11 cellular contexts compared by ENCODE assay signal in genomic region chr10:50432206-50432605, GRCh38.
DNase-seq lines count a peak whose midpoint lies in the region; ATAC-seq, FAIRE-seq and TF ChIP-seq lines count a peak whose summit lies in the region.
"Had no signal": no experiment of that assay in that cellular context is flagged by ENCODE, and none has a peak within 500 bp of the region (broad histone marks: within the 10 kb centered on the region; RNA-seq: fewer than 3 reads in every experiment).

No MANE protein-coding gene starts in this region.

- WGBS in transverse colon (ENCODE audit: low coverage in 1 of 2), 2 donors = 79 to 90% methylated on average over 1 of the region's 1 CpG

- H3K36me3 ChIP-seq in HAP-1 (replicated peaks) = no peaks in the 10 kb centered on the region
- H3K36me3 ChIP-seq in transverse colon = no peaks in the 10 kb centered on the region
- H3K36me3 ChIP-seq: lower lobe of right lung had no signal

- TF ChIP-seq EP300 in transverse colon (IDR thresholded peaks at IDR 0.05; ENCODE audit: low read depth) = no peak

- peak; percentile 27 for ATAC-seq in GM19025 (IDR thresholded peaks at IDR 0.05; ENCODE audit: low read depth, unreplicated experiment)
- ATAC-seq in HG03521 (IDR thresholded peaks at IDR 0.05; ENCODE audit: unreplicated experiment) = peak; percentile 46
- peak; percentile 10 to 32 for ATAC-seq in natural killer cell treated with Interleukin-12 subunit alpha and Interleukin-12 subunit beta and Interleukin-15 and Interleukin-18, amount 100 ng/mL, for 72 hours
- ATAC-seq: K562 had no signal

- intact Hi-C loops in transverse colon (cut with DNase I; ENCODE audit: low total_unique reads) = no loop called here

- H3K27me3 ChIP-seq in HAP-1 (ENCODE audit: low read depth) (no peaks in the 10 kb centered on the region), transverse colon (no peaks in the 10 kb centered on the region)

- peak overlapping the region; percentile 91 to 94 for H3K27ac Mint-ChIP-seq in natural killer cell treated with Interleukin-12 subunit alpha and Interleukin-12 subunit beta and Interleukin-15 and Interleukin-18, amount 100 ng/mL, for 72 hours

- no peaks in the 10 kb centered on the region for H3K27me3 Mint-ChIP-seq in natural killer cell treated with Interleukin-12 subunit alpha and Interleukin-12 subunit beta and Interleukin-15 and Interleukin-18, amount 100 ng/mL, for 72 hours

- DNase-seq in H54 (ENCODE audit: insufficient read length, low spot score) = no peak
- no peak for DNase-seq in natural killer cell treated with Interleukin-12 subunit alpha and Interleukin-12 subunit beta and Interleukin-15 and Interleukin-18, amount 100 ng/mL, for 72 hours (ENCODE audit: low spot score)
- DNase-seq in hepatic stellate cell (ENCODE audit: low spot score) = no peak
- DNase-seq in NCI-H1417 treated with DMSO at 0.1 percent for 48 hours (lab: John Stamatoyannopoulos, UW) = no peak
- no peak for DNase-seq in HAP-1 (ENCODE audit: low spot score in 2 of 2)
- no peak for DNase-seq in transverse colon
- DNase-seq: lower lobe of right lung had no signal

- TF ChIP-seq CTCF in transverse colon (IDR thresholded peaks at IDR 0.05) = no peak

- H3K36me3 Mint-ChIP-seq in natural killer cell treated with Interleukin-12 subunit alpha and Interleukin-12 subunit beta and Interleukin-15 and Interleukin-18, amount 100 ng/mL, for 72 hours = peaks cover 16% of the 10 kb centered on the region

- TF ChIP-seq POLR2A in H54 (IDR thresholded peaks at IDR 0.05; ENCODE audit: low read depth, low read length) (no peak), transverse colon (IDR thresholded peaks at IDR 0.05) (no peak)

- no peaks in the 10 kb centered on the region for H3K9me3 Mint-ChIP-seq in natural killer cell treated with Interleukin-12 subunit alpha and Interleukin-12 subunit beta and Interleukin-15 and Interleukin-18, amount 100 ng/mL, for 72 hours

- H3K4me1 Mint-ChIP-seq in natural killer cell treated with Interleukin-12 subunit alpha and Interleukin-12 subunit beta and Interleukin-15 and Interleukin-18, amount 100 ng/mL, for 72 hours (ENCODE audit: low read depth in 2 of 2) = peaks cover 35 to 55% of the 10 kb centered on the region in 2 donors

- in situ Hi-C loops in HAP-1 (cut with MboI; ENCODE audit: low sequenced_read_pairs) (no loop called here), transverse colon (cut with MboI; ENCODE audit: low pct_ligation_motif_present in 1 of 4, low pct_unique_long_range_greater_than_20kb in 1 of 4, low sequenced_read_pairs in 3 of 4) (no loop called here)

- H3K4me3 ChIP-seq in HAP-1 (no peak overlapping the region), transverse colon (no peak overlapping the region)
- H3K4me3 ChIP-seq: K562, lower lobe of right lung had no signal

- H3K9me3 ChIP-seq in HAP-1 (no peaks in the 10 kb centered on the region), transverse colon (no peaks in the 10 kb centered on the region)
- H3K9me3 ChIP-seq: lower lobe of right lung had no signal

- H3K4me3 Mint-ChIP-seq in natural killer cell treated with Interleukin-12 subunit alpha and Interleukin-12 subunit beta and Interleukin-15 and Interleukin-18, amount 100 ng/mL, for 72 hours = peak overlapping the region; percentile 69

- peak overlapping the region in 1 of 4 donors; percentile 21 for H3K27ac ChIP-seq in transverse colon

- H3K4me1 ChIP-seq in HAP-1 (no peaks in the 10 kb centered on the region), transverse colon (peaks cover 0 to 11% (median 0%) of the 10 kb centered on the region in 4 donors)

- FAIRE-seq in H54 (lab: Jason Lieb, UNC) = peak; percentile 81
- FAIRE-seq: endometrium, K562 had no signal
